ENCODE assay signal across 20 cellular contexts in genomic region chr2:46434851-46435273, GRCh38. TPM values are rescaled to one million over a fixed set of nuclear protein-coding genes. Genes with fewer than 3 reads are reported as not detected.
A peak's percentile ranks its signal among the peaks of the same experiment; 100 is the strongest.
DNase-seq lines count a peak whose midpoint lies in the region; ATAC-seq and TF ChIP-seq lines count a peak whose summit lies in the region.
"Had no signal": no experiment of that assay in that cellular context is flagged by ENCODE, and none has a peak within 500 bp of the region (broad histone marks: within the 10 kb centered on the region; RNA-seq: fewer than 3 reads in every experiment).

No MANE protein-coding gene starts in this region.

- H3K4me1 ChIP-seq in adipocyte (ENCODE audit: control insufficient read depth, insufficient read depth, low read length): peaks cover 16% of the 10 kb centered on the region

- H3K36me3 ChIP-seq in adipocyte (ENCODE audit: control insufficient read depth, insufficient read depth, low read length, severe bottlenecking): no peaks in the 10 kb centered on the region
- H3K36me3 ChIP-seq: esophagus squamous epithelium had no signal

- DNase-seq in H4 (ENCODE audit: low spot score) (peak; percentile 50), adipocyte (ENCODE audit: low read depth) (peak; percentile 36), fibroblast of the aortic adventitia (ENCODE audit: low read depth) (peak; percentile 55), sciatic nerve (ENCODE audit: low spot score) (no peak), NOMO-1 (lab: John Stamatoyannopoulos, UW; ENCODE audit: unreplicated experiment in 2 of 2) (no peak), NOMO-1 treated with dmso at 0.1 percent for 144 hours (lab: John Stamatoyannopoulos, UW; ENCODE audit: unreplicated experiment) (no peak), pons (ENCODE audit: low spot score) (no peak)
- DNase-seq: activated CD8-positive, alpha-beta T cell treated with anti-CD3 and anti-CD28 coated beads for 36 hours; CD8-positive, alpha-beta T cell; cerebellar nuclear complex; esophagus squamous epithelium; kidney; natural killer cell; NCI-H2029; NCI-H774; right cardiac atrium; SHP77 treated with DMSO at 0.1 percent for 48 hours; stimulated activated naive CD8-positive, alpha-beta T cell treated with anti-CD3 and anti-CD28 coated beads, Interleukin-15, amount 100 ng/mL, for 72 hours had no signal

- peak; percentile 79 for ATAC-seq in sciatic nerve
- ATAC-seq in GM18502 (IDR thresholded peaks at IDR 0.05; ENCODE audit: poor library complexity, unreplicated experiment): no peak
- ATAC-seq: activated CD8-positive, alpha-beta T cell treated with anti-CD3 and anti-CD28 coated beads for 36 hours; CD8-positive, alpha-beta T cell; K562; natural killer cell; right cardiac atrium; stimulated activated naive CD8-positive, alpha-beta T cell treated with anti-CD3 and anti-CD28 coated beads, Interleukin-15, amount 100 ng/mL, for 72 hours had no signal

- H3K4me3 ChIP-seq in adipocyte (ENCODE audit: low read length) (no peak overlapping the region), fibroblast of the aortic adventitia (ENCODE audit: low read depth, low read length) (no peak overlapping the region)
- H3K4me3 ChIP-seq: esophagus squamous epithelium, K562 had no signal

- intact Hi-C loops in sciatic nerve (cut with DNase I): no loop called here

- H3K9me3 ChIP-seq in adipocyte (ENCODE audit: control insufficient read depth, low read length): no peaks in the 10 kb centered on the region
- H3K9me3 ChIP-seq: esophagus squamous epithelium had no signal

- H3K9ac ChIP-seq in adipocyte (ENCODE audit: low read length): no peak overlapping the region

- H3K27me3 ChIP-seq in adipocyte (replicated peaks; ENCODE audit: control insufficient read depth, insufficient read depth, low read length): no peaks in the 10 kb centered on the region
- H3K27me3 ChIP-seq: esophagus squamous epithelium had no signal

- TF ChIP-seq CTCF in fibroblast of the aortic adventitia (IDR thresholded peaks at IDR 0.05; ENCODE audit: insufficient read depth, low read length): no peak

RNA-seq across cellular contexts. Expression of gene TMEM247, which starts 44.5 kb away (rescaled TPM):
- not detected in 2 replicates for total RNA-seq in H4 (2014; rRNA removed; shearing (Covaris generic))
- total RNA-seq in fibroblast of the aortic adventitia (ENCODE audit: low replicate concordance): not detected in 2 replicates
- not detected for total RNA-seq in sciatic nerve
- total RNA-seq: activated CD8-positive, alpha-beta T cell treated with anti-CD3 and anti-CD28 coated beads for 36 hours; CD8-positive, alpha-beta T cell; esophagus squamous epithelium; kidney; natural killer cell; right cardiac atrium had no signal

Comparison
In these comparisons a context has a peak if more than half of its experiments do, and no peak if none do; other contexts are left out.
1. DNase-seq: peak in H4 (single experiment), adipocyte (single experiment) and fibroblast of the aortic adventitia (single experiment); none in sciatic nerve (single experiment), NOMO-1 (0 of 2), NOMO-1 treated with dmso at 0.1 percent for 144 hours (single experiment) and pons (single experiment).